15 cellular contexts compared by ENCODE assay signal in genomic region chr5:139488269-139488668, GRCh38. TPM values are rescaled to one million over a fixed set of nuclear protein-coding genes. Genes with fewer than 3 reads are reported as not detected.
DNase-seq lines count a peak whose midpoint lies in the region; ATAC-seq lines count a peak whose summit lies in the region.
"Had no signal": no experiment of that assay in that cellular context is flagged by ENCODE, and none has a peak within 500 bp of the region (broad histone marks: within the 10 kb centered on the region; RNA-seq: fewer than 3 reads in every experiment).

No MANE protein-coding gene starts in this region.

- POLR2A ChIA-PET in activated CD4-positive, alpha-beta T cell treated with anti-CD3 and anti-CD28 coated beads for 36 hours (lab: Charles Lee) = no interaction called here

- peak overlapping the region; percentile 5 for H3K27ac Mint-ChIP-seq in activated CD4-positive, alpha-beta T cell treated with anti-CD3 and anti-CD28 coated beads for 36 hours
- H3K27ac Mint-ChIP-seq in stimulated activated naive B cell treated with anti-CD40 and anti-IgM and Interleukin-4, amounts not matched to agents 10 μg/mL and 1 μg/mL and 100 μg/mL, for 72 hours = peak overlapping the region; percentile 76
- H3K27ac Mint-ChIP-seq: activated B cell treated with CpG ODN at 0.5 μM for 24 hours, HFFc6 had no signal

- no peaks in the 10 kb centered on the region for H3K9me3 Mint-ChIP-seq in activated CD4-positive, alpha-beta T cell treated with anti-CD3 and anti-CD28 coated beads for 36 hours (ENCODE audit: low read depth)
- no peaks in the 10 kb centered on the region for H3K9me3 Mint-ChIP-seq in stimulated activated naive B cell treated with anti-CD40 and anti-IgM and Interleukin-4, amounts not matched to agents 10 μg/mL and 1 μg/mL and 100 μg/mL, for 72 hours
- H3K9me3 Mint-ChIP-seq: activated B cell treated with CpG ODN at 0.5 μM for 24 hours, HFFc6, naive B cell had no signal

- H3K27me3 Mint-ChIP-seq in activated CD4-positive, alpha-beta T cell treated with anti-CD3 and anti-CD28 coated beads for 36 hours = no peaks in the 10 kb centered on the region
- H3K27me3 Mint-ChIP-seq in stimulated activated naive B cell treated with anti-CD40 and anti-IgM and Interleukin-4, amounts not matched to agents 10 μg/mL and 1 μg/mL and 100 μg/mL, for 72 hours = peaks cover 0 to 3% of the 10 kb centered on the region in 2 donors
- H3K27me3 Mint-ChIP-seq: naive B cell had no signal

- H3K4me3 Mint-ChIP-seq in activated CD4-positive, alpha-beta T cell treated with anti-CD3 and anti-CD28 coated beads for 36 hours = no peak overlapping the region
- H3K4me3 Mint-ChIP-seq in stimulated activated naive B cell treated with anti-CD40 and anti-IgM and Interleukin-4, amounts not matched to agents 10 μg/mL and 1 μg/mL and 100 μg/mL, for 72 hours = no peak overlapping the region
- H3K4me3 Mint-ChIP-seq: activated B cell treated with CpG ODN at 0.5 μM for 24 hours, HFFc6, naive B cell had no signal

- H3K36me3 Mint-ChIP-seq in activated CD4-positive, alpha-beta T cell treated with anti-CD3 and anti-CD28 coated beads for 36 hours (ENCODE audit: low read depth) = no peaks in the 10 kb centered on the region
- no peaks in the 10 kb centered on the region for H3K36me3 Mint-ChIP-seq in stimulated activated naive B cell treated with anti-CD40 and anti-IgM and Interleukin-4, amounts not matched to agents 10 μg/mL and 1 μg/mL and 100 μg/mL, for 72 hours
- H3K36me3 Mint-ChIP-seq: naive B cell had no signal

- H3K4me1 Mint-ChIP-seq in activated CD4-positive, alpha-beta T cell treated with anti-CD3 and anti-CD28 coated beads for 36 hours = peaks cover 17% of the 10 kb centered on the region
- H3K4me1 Mint-ChIP-seq in stimulated activated naive B cell treated with anti-CD40 and anti-IgM and Interleukin-4, amounts not matched to agents 10 μg/mL and 1 μg/mL and 100 μg/mL, for 72 hours = peaks cover 5 to 16% of the 10 kb centered on the region in 2 donors
- H3K4me1 Mint-ChIP-seq: activated B cell treated with CpG ODN at 0.5 μM for 24 hours had no signal

- ATAC-seq in activated CD4-positive, alpha-beta T cell treated with anti-CD3 and anti-CD28 coated beads for 36 hours = no peak
- ATAC-seq in left ventricle myocardium superior = peak; percentile 69
- no peak for ATAC-seq in stimulated activated naive B cell treated with anti-CD40 and anti-IgM and Interleukin-4, amounts not matched to agents 10 μg/mL and 1 μg/mL and 100 μg/mL, for 72 hours (replicated peaks)
- no peak for ATAC-seq in HG03175 (IDR thresholded peaks at IDR 0.05; ENCODE audit: unreplicated experiment)

- intact Hi-C loops in activated CD4-positive, alpha-beta T cell treated with anti-CD3 and anti-CD28 coated beads for 36 hours (cut with DNase I, micrococcal nuclease) = no loop called here
- intact Hi-C loops in left ventricle myocardium superior (cut with micrococcal nuclease) = no loop called here

- CTCF ChIA-PET in activated CD4-positive, alpha-beta T cell treated with anti-CD3 and anti-CD28 coated beads for 36 hours (lab: Charles Lee) = interaction anchor here (1.2 kb wide), 1 partner anchor 30 kb away, joined by 5 read pairs; no protein-coding TSS in a partner anchor

- no peak for DNase-seq in activated CD4-positive, alpha-beta T cell treated with anti-CD3 and anti-CD28 coated beads for 36 hours
- DNase-seq in activated CD4-positive, alpha-beta T cell treated with anti-CD3 and anti-CD28 coated beads for 4 hours = no peak
- DNase-seq in SKM-1 treated with dmso at 0.1 percent for 144 hours (lab: John Stamatoyannopoulos, UW; ENCODE audit: unreplicated experiment) (peak; percentile 67), left ventricle myocardium superior (peak; percentile 57), activated gamma-delta T cell (lab: John Stamatoyannopoulos, UW) (no peak)
- DNase-seq in stimulated activated naive B cell treated with anti-CD40 and anti-IgM and Interleukin-4, amounts not matched to agents 10 μg/mL and 1 μg/mL and 100 μg/mL, for 72 hours = no peak
- no peak for DNase-seq in activated CD4-positive, CD25-positive, alpha-beta regulatory T cell (lab: John Stamatoyannopoulos, UW)
- DNase-seq: ACHN; activated B cell treated with CpG ODN at 0.5 μM for 24 hours; activated naive CD4-positive, alpha-beta T cell treated with anti-CD3 and anti-CD28 coated beads, Interleukin-2, amount 50 U/mL, for 16 hours; HFFc6; naive B cell; NCI-H1417; stimulated activated CD4-positive, alpha-beta T cell treated with anti-CD3 and anti-CD28 coated beads, Interleukin-2, amount 100 ng/mL, for 24 hours had no signal

RNA-seq across cellular contexts. Expression of gene STING1, which starts 5.7 kb away (rescaled TPM):
- total RNA-seq in activated CD4-positive, alpha-beta T cell treated with anti-CD3 and anti-CD28 coated beads for 36 hours = 100 to 1,000 TPM; 178 to 183 TPM
- total RNA-seq in left ventricle myocardium superior = 46.3 TPM

RNA-seq across cellular contexts. Expression of gene SMIM33, which starts 17.5 kb away (rescaled TPM):
- total RNA-seq in activated CD4-positive, alpha-beta T cell treated with anti-CD3 and anti-CD28 coated beads for 36 hours = under 1 TPM; 0.46 to 0.50 TPM
- total RNA-seq in left ventricle myocardium superior = not detected
- total RNA-seq: activated B cell treated with CpG ODN at 0.5 μM for 24 hours, HFFc6 had no signal

RNA-seq across cellular contexts. Expression of gene ECSCR, which starts 25.7 kb away (rescaled TPM):
- total RNA-seq in activated CD4-positive, alpha-beta T cell treated with anti-CD3 and anti-CD28 coated beads for 36 hours = 1 to 10 TPM in 1 of 2 experiments, under 1 TPM in 1; 0.83 to 2.6 TPM
- total RNA-seq in left ventricle myocardium superior = 20.6 TPM
- total RNA-seq: activated B cell treated with CpG ODN at 0.5 μM for 24 hours had no signal

RNA-seq across cellular contexts. Expression of gene DNAJC18, which starts 48.9 kb away (rescaled TPM):
- total RNA-seq in activated CD4-positive, alpha-beta T cell treated with anti-CD3 and anti-CD28 coated beads for 36 hours = 10 to 100 TPM; 33.1 to 35.6 TPM
- 10.5 TPM for total RNA-seq in left ventricle myocardium superior

Comparison
In these comparisons a context has a peak if more than half of its experiments do, and no peak if none do; other contexts are left out.
1. DNase-seq: peak in SKM-1 treated with dmso at 0.1 percent for 144 hours (single experiment) and left ventricle myocardium superior (single experiment); none in activated CD4-positive, alpha-beta T cell treated with anti-CD3 and anti-CD28 coated beads for 36 hours (single experiment), activated CD4-positive, alpha-beta T cell treated with anti-CD3 and anti-CD28 coated beads for 4 hours (0 of 2), stimulated activated naive B cell treated with anti-CD40 and anti-IgM and Interleukin-4, amounts not matched to agents 10 μg/mL and 1 μg/mL and 100 μg/mL, for 72 hours (single experiment), activated gamma-delta T cell (single experiment) and activated CD4-positive, CD25-positive, alpha-beta regulatory T cell (0 of 4).